Comparison of ENCODE assay signal across 8 cellular contexts in the genomic region with DNA sequence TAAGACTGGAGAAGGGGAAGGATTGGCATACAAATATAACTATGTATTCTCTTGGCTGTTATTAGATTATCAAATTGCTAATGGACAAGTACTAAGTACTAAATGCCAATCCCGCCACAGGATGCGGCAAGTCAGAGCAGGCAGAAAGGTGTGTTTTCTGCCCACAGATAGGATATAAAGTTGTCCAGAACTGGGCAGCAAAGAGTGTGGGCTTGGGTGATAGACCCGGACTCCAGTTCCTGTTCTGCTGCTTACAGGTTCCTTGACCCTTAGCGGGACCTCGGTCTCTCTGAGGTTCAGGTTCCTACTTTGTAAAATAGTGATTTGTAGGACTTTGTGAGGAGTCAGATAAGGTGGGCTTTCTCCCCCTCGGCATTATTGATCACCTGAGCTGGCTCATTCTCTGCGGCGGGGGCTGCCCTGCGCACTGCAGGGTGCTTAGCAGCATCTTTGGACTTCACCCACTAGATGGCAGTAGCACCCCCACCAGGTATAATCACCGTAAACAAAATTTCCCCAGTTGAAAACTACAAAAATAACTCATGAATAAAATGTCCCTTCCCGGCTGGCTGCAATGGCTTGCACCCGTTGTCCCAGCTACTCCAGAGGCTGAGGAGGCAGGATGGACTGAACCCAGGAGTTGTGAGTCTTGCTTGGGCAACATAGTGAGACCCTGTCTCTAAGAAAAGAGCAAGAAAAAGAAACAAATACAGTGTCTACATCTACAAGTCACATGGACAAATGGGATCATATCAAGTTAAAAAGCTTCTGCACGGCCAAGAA.
DNase-seq lines count a peak whose midpoint lies in the region; ATAC-seq, FAIRE-seq and TF ChIP-seq lines count a peak whose summit lies in the region.

No MANE protein-coding gene starts in this region.

- intact Hi-C loops in heart left ventricle (cut with DNase I) = no loop called here

- H3K27me3 ChIP-seq in heart left ventricle = peaks cover 0 to 12% (median 0%) of the 10 kb centered on the region in 9 donors

- no peak overlapping the region for H3K27ac ChIP-seq in heart left ventricle

- peaks cover 0 to 9% (median 0%) of the 10 kb centered on the region in 12 donors for H3K4me1 ChIP-seq in heart left ventricle

- WGBS in heart left ventricle, 4 donors = 27 to 40% (median 33%) methylated on average over 13 of the region's 13 CpGs

- no peaks in the 10 kb centered on the region for H3K9me3 ChIP-seq in heart left ventricle

- no peak for TF ChIP-seq POLR2A in heart left ventricle (IDR thresholded peaks at IDR 0.05)

- H3K4me3 ChIP-seq in heart left ventricle = peak overlapping the region in 1 of 12 donors; percentile 14

- TF ChIP-seq CTCF in heart left ventricle (IDR thresholded peaks at IDR 0.05) = peak; percentile 44 to 74 (median 62)

- no peaks in the 10 kb centered on the region for H3K36me3 ChIP-seq in heart left ventricle

- DNase-seq in NCI-H1694 (lab: John Stamatoyannopoulos, UW) (peak; percentile 25), NCI-H1694 treated with DMSO at 0.1 percent for 48 hours (lab: John Stamatoyannopoulos, UW) (no peak), HTR-8/SVneo (ENCODE audit: insufficient read length, low spot score) (no peak), heart left ventricle (no peak), T1000 (lab: John Stamatoyannopoulos, UW) (no peak)
- DNase-seq in activated CD8-positive, alpha-beta memory T cell treated with anti-CD3 and anti-CD28 coated beads for 24 hours = peak; percentile 60
- DNase-seq in stimulated activated CD8-positive, alpha-beta memory T cell treated with anti-CD3 and anti-CD28 coated beads, Interleukin-15, amount 100 ng/mL, for 1 hour (ENCODE audit: low read depth) = peak; percentile 5

- FAIRE-seq in HTR-8/SVneo (lab: Jason Lieb, UNC) = peak; percentile 20

- peak; percentile 86 for ATAC-seq in GM21515 (IDR thresholded peaks at IDR 0.05; ENCODE audit: unreplicated experiment)
- peak in 2 of 4 donors; percentile 32 to 59 for ATAC-seq in heart left ventricle

Comparison
In these comparisons a context has a peak if more than half of its experiments do, and no peak if none do; other contexts are left out.
1. DNase-seq: peak in NCI-H1694 (single experiment), activated CD8-positive, alpha-beta memory T cell treated with anti-CD3 and anti-CD28 coated beads for 24 hours (single experiment) and stimulated activated CD8-positive, alpha-beta memory T cell treated with anti-CD3 and anti-CD28 coated beads, Interleukin-15, amount 100 ng/mL, for 1 hour (single experiment); none in NCI-H1694 treated with DMSO at 0.1 percent for 48 hours (single experiment), HTR-8/SVneo (single experiment), heart left ventricle (0 of 5) and T1000 (single experiment).